Comparison of ENCODE assay signal across 9 cellular contexts in the genomic region with DNA sequence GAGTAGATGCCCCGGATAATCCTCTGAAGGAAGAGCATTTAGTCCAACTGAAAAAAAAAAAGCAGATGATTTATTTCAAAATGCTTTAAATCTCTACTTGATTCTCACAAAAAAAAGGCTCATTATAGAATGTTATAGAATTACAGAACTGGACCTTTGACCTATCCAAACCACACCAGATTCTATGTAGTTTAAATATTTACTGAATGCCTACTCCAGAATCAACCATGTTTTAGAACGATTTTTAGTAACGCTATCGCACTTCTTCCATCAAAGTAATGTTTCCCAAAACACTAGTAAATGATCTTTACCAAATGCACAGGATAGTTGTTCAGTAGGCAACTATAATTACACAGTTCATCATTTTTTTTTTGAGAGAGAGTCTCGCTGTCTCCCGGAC. TPM values are rescaled to one million over a fixed set of nuclear protein-coding genes. Genes with fewer than 3 reads are reported as not detected.
DNase-seq lines count a peak whose midpoint lies in the region; ATAC-seq and TF ChIP-seq lines count a peak whose summit lies in the region.
"Had no signal": no experiment of that assay in that cellular context is flagged by ENCODE, and none has a peak within 500 bp of the region (broad histone marks: within the 10 kb centered on the region; RNA-seq: fewer than 3 reads in every experiment).

No MANE protein-coding gene starts in this region.

- peak overlapping the region; percentile 98 to 99 for H3K27ac Mint-ChIP-seq in natural killer cell treated with Interleukin-12 subunit alpha and Interleukin-12 subunit beta and Interleukin-15 and Interleukin-18, amount 100 ng/mL, for 72 hours

- H3K4me2 ChIP-seq in DOHH2 (ENCODE audit: low read length), result peak overlapping the region; percentile 49

- peaks cover 76% of the 10 kb centered on the region for H3K79me2 ChIP-seq in DOHH2 (ENCODE audit: control insufficient read depth, low read length)

- in situ Hi-C loops in brain microvascular endothelial cell (cut with HindIII; ENCODE audit: low pct_ligation_motif_present, low sequenced_read_pairs) (no loop called here), GM13977 (cut with MboI; ENCODE audit: low pct_unique_long_range_greater_than_20kb, low sequenced_read_pairs, unreplicated experiment) (no loop called here)

- peaks cover 30% of the 10 kb centered on the region for H4K20me1 ChIP-seq in DOHH2 (ENCODE audit: control insufficient read depth, insufficient read depth, low read depth, low read length)

- no peak for DNase-seq in brain microvascular endothelial cell
- no peak for DNase-seq in natural killer cell treated with Interleukin-12 subunit alpha and Interleukin-12 subunit beta and Interleukin-15 and Interleukin-18, amount 100 ng/mL, for 72 hours (ENCODE audit: low spot score)
- DNase-seq in effector CD8-positive, alpha-beta T cell (lab: John Stamatoyannopoulos, UW), result no peak
- no peak for DNase-seq in GM13977 (ENCODE audit: low spot score)
- DNase-seq: NCI-H2029 had no signal

- H3K27ac ChIP-seq in DOHH2 (ENCODE audit: low read depth, low read length), result no peak overlapping the region
- H3K27ac ChIP-seq in KOPT-K1 (ENCODE audit: low read depth, low read length, poor library complexity, severe bottlenecking), result peak overlapping the region; percentile 92
- no peak overlapping the region for H3K27ac ChIP-seq in brain microvascular endothelial cell

- no peaks in the 10 kb centered on the region for H3K27me3 Mint-ChIP-seq in natural killer cell treated with Interleukin-12 subunit alpha and Interleukin-12 subunit beta and Interleukin-15 and Interleukin-18, amount 100 ng/mL, for 72 hours

- H3K4me3 ChIP-seq in DOHH2 (ENCODE audit: low read length), result peak overlapping the region; percentile 79
- H3K4me3 ChIP-seq in brain microvascular endothelial cell (ENCODE audit: low read depth, low read length), result peak overlapping the region; percentile 99

- no peak for TF ChIP-seq CTCF in DOHH2 (IDR thresholded peaks at IDR 0.05; ENCODE audit: low read depth, low read length, poor library complexity, severe bottlenecking)
- TF ChIP-seq CTCF in brain microvascular endothelial cell (IDR thresholded peaks at IDR 0.05; ENCODE audit: low read depth, low read length, missing control alignments), result no peak
- TF ChIP-seq CTCF in GM13977 (IDR thresholded peaks at IDR 0.05; ENCODE audit: extremely low read depth, insufficient read depth, missing control alignments), result no peak

- no peaks in the 10 kb centered on the region for H3K9me3 Mint-ChIP-seq in natural killer cell treated with Interleukin-12 subunit alpha and Interleukin-12 subunit beta and Interleukin-15 and Interleukin-18, amount 100 ng/mL, for 72 hours

- H3K4me3 Mint-ChIP-seq in natural killer cell treated with Interleukin-12 subunit alpha and Interleukin-12 subunit beta and Interleukin-15 and Interleukin-18, amount 100 ng/mL, for 72 hours, result peak overlapping the region; percentile 92

- H3F3A ChIP-seq in DOHH2 (ENCODE audit: control insufficient read depth, insufficient read depth), result peaks cover 63% of the 10 kb centered on the region

- ATAC-seq in natural killer cell treated with Interleukin-12 subunit alpha and Interleukin-12 subunit beta and Interleukin-15 and Interleukin-18, amount 100 ng/mL, for 72 hours, result no peak
- ATAC-seq in HG03521 (IDR thresholded peaks at IDR 0.05; ENCODE audit: unreplicated experiment) (no peak), HG03097 (IDR thresholded peaks at IDR 0.05; ENCODE audit: low FRiP score, unreplicated experiment) (no peak)

- H3K27me3 ChIP-seq in DOHH2 (ENCODE audit: control insufficient read depth, low read length) (no peaks in the 10 kb centered on the region), brain microvascular endothelial cell (replicated peaks) (no peaks in the 10 kb centered on the region)

- H3K36me3 Mint-ChIP-seq in natural killer cell treated with Interleukin-12 subunit alpha and Interleukin-12 subunit beta and Interleukin-15 and Interleukin-18, amount 100 ng/mL, for 72 hours, result peaks cover 31% of the 10 kb centered on the region

- peaks cover 52 to 59% of the 10 kb centered on the region in 2 donors for H3K4me1 Mint-ChIP-seq in natural killer cell treated with Interleukin-12 subunit alpha and Interleukin-12 subunit beta and Interleukin-15 and Interleukin-18, amount 100 ng/mL, for 72 hours (ENCODE audit: low read depth in 2 of 2)

- H3K9me3 ChIP-seq in DOHH2 (ENCODE audit: control insufficient read depth, insufficient read depth, low read length) (no peaks in the 10 kb centered on the region), KOPT-K1 (ENCODE audit: insufficient read depth, low read length, poor library complexity, severe bottlenecking) (no peaks in the 10 kb centered on the region)

- peaks cover 35% of the 10 kb centered on the region for H3K4me1 ChIP-seq in DOHH2 (ENCODE audit: control insufficient read depth, low read length)

- peaks cover 71% of the 10 kb centered on the region for H3K36me3 ChIP-seq in DOHH2 (ENCODE audit: control insufficient read depth, low read length)
- H3K36me3 ChIP-seq in KOPT-K1 (ENCODE audit: insufficient read depth, low read length), result peaks cover 65% of the 10 kb centered on the region
- H3K36me3 ChIP-seq in brain microvascular endothelial cell (replicated peaks), result peaks cover 33% of the 10 kb centered on the region

- no peaks in the 10 kb centered on the region for H3K9me2 ChIP-seq in DOHH2 (replicated peaks; ENCODE audit: control insufficient read depth, low read length)

RNA-seq across cellular contexts. Expression of a gene that starts 2.6 kb away (rescaled TPM):
- 1,000 to 10,000 TPM in 1 of 2 donors, 100 to 1,000 TPM in 1; 518 to 1,286 TPM for total RNA-seq in natural killer cell treated with Interleukin-12 subunit alpha and Interleukin-12 subunit beta and Interleukin-15 and Interleukin-18, amount 100 ng/mL, for 72 hours

RNA-seq across cellular contexts. Expression of a gene that starts 15.1 kb away (rescaled TPM):
- 10 to 100 TPM; 28.7 to 48.4 TPM for total RNA-seq in natural killer cell treated with Interleukin-12 subunit alpha and Interleukin-12 subunit beta and Interleukin-15 and Interleukin-18, amount 100 ng/mL, for 72 hours

RNA-seq across cellular contexts. Expression of a gene that starts 36.8 kb away (rescaled TPM):
- total RNA-seq in natural killer cell treated with Interleukin-12 subunit alpha and Interleukin-12 subunit beta and Interleukin-15 and Interleukin-18, amount 100 ng/mL, for 72 hours, result 100 to 1,000 TPM; 186 to 188 TPM

RNA-seq across cellular contexts. Expression of a gene that starts 37.0 kb away (rescaled TPM):
- total RNA-seq in natural killer cell treated with Interleukin-12 subunit alpha and Interleukin-12 subunit beta and Interleukin-15 and Interleukin-18, amount 100 ng/mL, for 72 hours, result 10 to 100 TPM; 76.3 to 93.6 TPM

RNA-seq across cellular contexts. Expression of a gene that starts 51.4 kb away (rescaled TPM):
- 10 to 100 TPM in 1 of 2 donors, 1 to 10 TPM in 1; 6.2 to 11.9 TPM for total RNA-seq in natural killer cell treated with Interleukin-12 subunit alpha and Interleukin-12 subunit beta and Interleukin-15 and Interleukin-18, amount 100 ng/mL, for 72 hours
